Comparison of ENCODE assay signal across 22 cellular contexts in genomic region chr18:64710105-64710861, GRCh38.
"Had no signal": no experiment of that assay in that cellular context is flagged by ENCODE, and none has a peak within 500 bp of the region (broad histone marks: within the 10 kb centered on the region; RNA-seq: fewer than 3 reads in every experiment).

No MANE protein-coding gene starts in this region.

- DNase-seq: activated CD4-positive, alpha-beta T cell treated with anti-CD3 and anti-CD28 coated beads, Interleukin-2, amount 10 ng/mL, durations not matched to agents 24 days and 14 days; activated CD8-positive, alpha-beta T cell treated with anti-CD3 and anti-CD28 coated beads for 36 hours; activated naive CD4-positive, alpha-beta T cell treated with Interleukin-2 at 50 U/mL for 16 hours; activated naive CD8-positive, alpha-beta T cell treated with anti-CD3 and anti-CD28 coated beads, Interleukin-2, amount 10 ng/mL, durations not matched to agents 7 days and 5 days; activated T-cell treated with anti-CD3 and anti-CD28 coated beads, Interleukin-2, amount 50 U/mL, for 24 hours; amygdala; central memory CD4-positive, alpha-beta T cell; endodermal cell; foreskin melanocyte; glutamatergic neuron; hypothalamus; left ventricle myocardium inferior; mammary epithelial cell; midbrain; nucleus accumbens; transverse colon had no signal

- H3K27me3 Mint-ChIP-seq: activated CD4-positive, alpha-beta T cell treated with anti-CD3 and anti-CD28 coated beads, Interleukin-2, amount 10 ng/mL, durations not matched to agents 24 days and 14 days; activated CD8-positive, alpha-beta T cell treated with anti-CD3 and anti-CD28 coated beads for 36 hours; activated naive CD8-positive, alpha-beta T cell treated with anti-CD3 and anti-CD28 coated beads, Interleukin-2, amount 10 ng/mL, durations not matched to agents 7 days and 5 days; activated T-cell treated with anti-CD3 and anti-CD28 coated beads, Interleukin-2, amount 50 U/mL, for 24 hours; brain; stimulated activated naive CD8-positive, alpha-beta T cell treated with anti-CD3 and anti-CD28 coated beads, Interleukin-15, Interleukin-2, amounts not matched to agents 100 ng/mL and 50 ng/mL, for 24 hours had no signal

- H3K27me3 ChIP-seq: suprapubic skin, transverse colon, vagina had no signal

- H3K36me3 Mint-ChIP-seq: activated naive CD8-positive, alpha-beta T cell treated with anti-CD3 and anti-CD28 coated beads, Interleukin-2, amount 10 ng/mL, durations not matched to agents 7 days and 5 days; brain had no signal

- H3K4me1 ChIP-seq: left ventricle myocardium inferior, suprapubic skin, vagina had no signal

- H3K36me3 ChIP-seq: left ventricle myocardium inferior, suprapubic skin, transverse colon, vagina had no signal

- ATAC-seq: activated CD8-positive, alpha-beta T cell treated with anti-CD3 and anti-CD28 coated beads for 36 hours had no signal

- H3K27ac ChIP-seq: left ventricle myocardium inferior, suprapubic skin, transverse colon, vagina had no signal

- H3K4me3 ChIP-seq: left ventricle myocardium inferior, suprapubic skin, transverse colon, vagina had no signal

- H3K9me3 Mint-ChIP-seq: activated naive CD8-positive, alpha-beta T cell treated with anti-CD3 and anti-CD28 coated beads, Interleukin-2, amount 10 ng/mL, durations not matched to agents 7 days and 5 days; brain; endodermal cell; nephron; stimulated activated naive CD8-positive, alpha-beta T cell treated with anti-CD3 and anti-CD28 coated beads, Interleukin-15, Interleukin-2, amounts not matched to agents 100 ng/mL and 50 ng/mL, for 24 hours had no signal

- H3K27ac Mint-ChIP-seq: activated CD4-positive, alpha-beta T cell treated with anti-CD3 and anti-CD28 coated beads, Interleukin-2, amount 10 ng/mL, durations not matched to agents 24 days and 14 days; activated CD8-positive, alpha-beta T cell treated with anti-CD3 and anti-CD28 coated beads for 36 hours; activated naive CD8-positive, alpha-beta T cell treated with anti-CD3 and anti-CD28 coated beads, Interleukin-2, amount 10 ng/mL, durations not matched to agents 7 days and 5 days; activated T-cell treated with anti-CD3 and anti-CD28 coated beads, Interleukin-2, amount 50 U/mL, for 24 hours; activated T-helper 2 cell treated with anti-CD3 and anti-CD28 coated beads, Interferon-gamma antibody, Interleukin-2, Interleukin-4, amounts not matched to agents 10 μg/mL and 5 μg/mL and 100 μg/mL, durations not matched to agents 14 hours and 24 hours and 36 hours; brain; endodermal cell; nephron; stimulated activated naive CD8-positive, alpha-beta T cell treated with anti-CD3 and anti-CD28 coated beads, Interleukin-15, Interleukin-2, amounts not matched to agents 100 ng/mL and 50 ng/mL, for 24 hours had no signal

- H3K9me3 ChIP-seq: left ventricle myocardium inferior, suprapubic skin, transverse colon, vagina had no signal

- H3K4me1 Mint-ChIP-seq: activated CD4-positive, alpha-beta T cell treated with anti-CD3 and anti-CD28 coated beads, Interleukin-2, amount 10 ng/mL, durations not matched to agents 24 days and 14 days; activated naive CD8-positive, alpha-beta T cell treated with anti-CD3 and anti-CD28 coated beads, Interleukin-2, amount 10 ng/mL, durations not matched to agents 7 days and 5 days; brain had no signal

- H3K4me3 Mint-ChIP-seq: activated CD4-positive, alpha-beta T cell treated with anti-CD3 and anti-CD28 coated beads, Interleukin-2, amount 10 ng/mL, durations not matched to agents 24 days and 14 days; activated CD8-positive, alpha-beta T cell treated with anti-CD3 and anti-CD28 coated beads for 36 hours; activated naive CD8-positive, alpha-beta T cell treated with anti-CD3 and anti-CD28 coated beads, Interleukin-2, amount 10 ng/mL, durations not matched to agents 7 days and 5 days; activated T-cell treated with anti-CD3 and anti-CD28 coated beads, Interleukin-2, amount 50 U/mL, for 24 hours; brain; endodermal cell; nephron; stimulated activated naive CD8-positive, alpha-beta T cell treated with anti-CD3 and anti-CD28 coated beads, Interleukin-15, Interleukin-2, amounts not matched to agents 100 ng/mL and 50 ng/mL, for 24 hours had no signal
